ENCODE assay signal across 1 cellular context in genomic region chr15:90915216-90915807, GRCh38.
TF ChIP-seq lines count a peak whose summit lies in the region.

No MANE protein-coding gene starts in this region.

TF ChIP-seq in WTC11, 78 proteins besides CTCF, POLR2A, EP300 and RAD21 (continued from another document):
- no peak for TF ChIP-seq HMGXB4 (CRISPR knock-in tag; IDR thresholded peaks at IDR 0.05)
- no peak for TF ChIP-seq ATF2 (CRISPR knock-in tag; IDR thresholded peaks at IDR 0.05; ENCODE audit: borderline replicate concordance, low read depth)
- TF ChIP-seq ZNF219 (CRISPR knock-in tag; IDR thresholded peaks at IDR 0.05; ENCODE audit: borderline replicate concordance), result no peak
- TF ChIP-seq ATF1 (CRISPR knock-in tag; IDR thresholded peaks at IDR 0.05), result no peak
- no peak for TF ChIP-seq JAZF1 (CRISPR knock-in tag; IDR thresholded peaks at IDR 0.05)
- no peak for TF ChIP-seq FOXP4 (CRISPR knock-in tag; IDR thresholded peaks at IDR 0.05)
- no peak for TF ChIP-seq OVOL2 (CRISPR knock-in tag; IDR thresholded peaks at IDR 0.05; ENCODE audit: borderline replicate concordance)
- no peak for TF ChIP-seq ZNF532 (CRISPR knock-in tag; IDR thresholded peaks at IDR 0.05; ENCODE audit: borderline replicate concordance)
- TF ChIP-seq SP1 (CRISPR knock-in tag; conservative IDR thresholded peaks at IDR 0.05), result no peak
- no peak for TF ChIP-seq EMX1 (CRISPR knock-in tag; IDR thresholded peaks at IDR 0.05)
TF ChIP-seq in WTC11: peak in this region for 0.
